8 cellular contexts compared by ENCODE assay signal in genomic region chr19:57888107-57888493, GRCh38. TPM values are rescaled to one million over a fixed set of nuclear protein-coding genes. Genes with fewer than 3 reads are reported as not detected.
DNase-seq lines count a peak whose midpoint lies in the region; ATAC-seq, FAIRE-seq and TF ChIP-seq lines count a peak whose summit lies in the region.

No MANE protein-coding gene starts in this region.

- H3K9me2 ChIP-seq in MM.1S (replicated peaks; ENCODE audit: insufficient read depth, low read length), result no peaks in the 10 kb centered on the region

- CTCF ChIA-PET in activated CD8-positive, alpha-beta memory T cell treated with anti-CD3 and anti-CD28 coated beads, Interleukin-2, amount 10 ng/mL, durations not matched to agents 7 days and 5 days (lab: Charles Lee), result interaction anchor here (1.1 kb wide), 1 partner anchor 19 kb away, joined by 3 read pairs; no protein-coding TSS in a partner anchor

- FAIRE-seq in GM19239 (lab: Jason Lieb, UNC), result no peak

- H3K4me3 ChIP-seq in adipocyte (ENCODE audit: low read length) (peak overlapping the region; percentile 90), kidney epithelial cell (ENCODE audit: low read depth, low read length) (peak overlapping the region; percentile 85), thoracic aorta (peak overlapping the region; percentile 76), MM.1S (ENCODE audit: low read length) (no peak overlapping the region; the same call in 1 of the 2 replicates)

- DNase-seq in activated CD8-positive, alpha-beta memory T cell treated with anti-CD3 and anti-CD28 coated beads, Interleukin-2, amount 10 ng/mL, durations not matched to agents 7 days and 5 days, result no peak
- no peak for DNase-seq in activated CD8-positive, alpha-beta memory T cell treated with anti-CD3 and anti-CD28 coated beads for 24 hours
- peak; percentile 27 for DNase-seq in adipocyte (ENCODE audit: low read depth)
- DNase-seq in kidney epithelial cell (ENCODE audit: low read depth), result no peak
- no peak for DNase-seq in thoracic aorta (ENCODE audit: low spot score)
- no peak for DNase-seq in MM.1S
- DNase-seq in NCI-H1048 (lab: John Stamatoyannopoulos, UW), result no peak
- no peak for DNase-seq in GM19239 (ENCODE audit: insufficient read length, low spot score)

- H3K4me3 Mint-ChIP-seq in activated CD8-positive, alpha-beta memory T cell treated with anti-CD3 and anti-CD28 coated beads, Interleukin-2, amount 10 ng/mL, durations not matched to agents 7 days and 5 days, result peak overlapping the region; percentile 85

- H4K20me1 ChIP-seq in MM.1S (ENCODE audit: insufficient read depth, low read length), result no peaks in the 10 kb centered on the region

- no peaks in the 10 kb centered on the region for H3K79me2 ChIP-seq in MM.1S (ENCODE audit: low read length)

- peak overlapping the region; percentile 88 for H3K27ac Mint-ChIP-seq in activated CD8-positive, alpha-beta memory T cell treated with anti-CD3 and anti-CD28 coated beads, Interleukin-2, amount 10 ng/mL, durations not matched to agents 7 days and 5 days

- H3K9me3 Mint-ChIP-seq in activated CD8-positive, alpha-beta memory T cell treated with anti-CD3 and anti-CD28 coated beads, Interleukin-2, amount 10 ng/mL, durations not matched to agents 7 days and 5 days (ENCODE audit: low read depth), result peaks cover 8% of the 10 kb centered on the region

- H3K9ac ChIP-seq in adipocyte (ENCODE audit: low read length) (peak overlapping the region; percentile 84), MM.1S (ENCODE audit: low read length) (no peak overlapping the region)

- H3K9me3 ChIP-seq in adipocyte (ENCODE audit: control insufficient read depth, low read length) (no peaks in the 10 kb centered on the region), thoracic aorta (no peaks in the 10 kb centered on the region), MM.1S (replicated peaks; ENCODE audit: insufficient read depth, low read length) (no peaks in the 10 kb centered on the region)

- TF ChIP-seq CTCF in kidney epithelial cell (IDR thresholded peaks at IDR 0.05; ENCODE audit: insufficient read depth, low read length, poor library complexity, severe bottlenecking) (no peak), thoracic aorta (IDR thresholded peaks at IDR 0.05) (no peak), MM.1S (IDR thresholded peaks at IDR 0.05; ENCODE audit: low read length) (no peak)

- H3K27me3 ChIP-seq in adipocyte (replicated peaks; ENCODE audit: control insufficient read depth, insufficient read depth, low read length) (no peaks in the 10 kb centered on the region), kidney epithelial cell (ENCODE audit: control insufficient read depth, insufficient read depth, low read length) (no peaks in the 10 kb centered on the region), thoracic aorta (replicated peaks; ENCODE audit: insufficient read depth) (no peaks in the 10 kb centered on the region), MM.1S (replicated peaks; ENCODE audit: insufficient read depth, low read length) (no peaks in the 10 kb centered on the region)

- H3F3A ChIP-seq in MM.1S (ENCODE audit: insufficient read depth, low read length), result no peaks in the 10 kb centered on the region

- ATAC-seq in activated CD8-positive, alpha-beta memory T cell treated with anti-CD3 and anti-CD28 coated beads, Interleukin-2, amount 10 ng/mL, durations not matched to agents 7 days and 5 days, result peak; percentile 9
- ATAC-seq in thoracic aorta (ENCODE audit: insufficient number of reproducible peaks, low FRiP score, low read depth), result no peak

- no peak overlapping the region for H3K27ac ChIP-seq in thoracic aorta
- no peak overlapping the region for H3K27ac ChIP-seq in MM.1S (ENCODE audit: low read length)

- H2AFZ ChIP-seq in MM.1S (ENCODE audit: low read length), result no peak overlapping the region

- no peaks in the 10 kb centered on the region for H3K27me3 Mint-ChIP-seq in activated CD8-positive, alpha-beta memory T cell treated with anti-CD3 and anti-CD28 coated beads, Interleukin-2, amount 10 ng/mL, durations not matched to agents 7 days and 5 days

- H3K4me2 ChIP-seq in MM.1S (ENCODE audit: low read depth, low read length), result no peak overlapping the region

- H3K4me1 Mint-ChIP-seq in activated CD8-positive, alpha-beta memory T cell treated with anti-CD3 and anti-CD28 coated beads, Interleukin-2, amount 10 ng/mL, durations not matched to agents 7 days and 5 days, result peaks cover 20% of the 10 kb centered on the region

- H3K4me1 ChIP-seq in adipocyte (ENCODE audit: control insufficient read depth, insufficient read depth, low read length), result no peaks in the 10 kb centered on the region
- H3K4me1 ChIP-seq in thoracic aorta (ENCODE audit: control insufficient read depth in 1 of 2, low read depth in 2 of 2), result no peaks in the 10 kb centered on the region
- no peaks in the 10 kb centered on the region for H3K4me1 ChIP-seq in MM.1S (ENCODE audit: low read length)

- peaks cover 61% of the 10 kb centered on the region for H3K36me3 Mint-ChIP-seq in activated CD8-positive, alpha-beta memory T cell treated with anti-CD3 and anti-CD28 coated beads, Interleukin-2, amount 10 ng/mL, durations not matched to agents 7 days and 5 days

- peaks cover 12% of the 10 kb centered on the region for H3K36me3 ChIP-seq in adipocyte (ENCODE audit: control insufficient read depth, insufficient read depth, low read length, severe bottlenecking)
- H3K36me3 ChIP-seq in kidney epithelial cell (ENCODE audit: control insufficient read depth, insufficient read depth, low read length), result no peaks in the 10 kb centered on the region
- H3K36me3 ChIP-seq in thoracic aorta, result no peaks in the 10 kb centered on the region
- no peaks in the 10 kb centered on the region for H3K36me3 ChIP-seq in MM.1S (replicated peaks; ENCODE audit: insufficient read depth, low read length)

RNA-seq across cellular contexts. Expression of gene ZNF814, which starts 0.7 kb away (rescaled TPM):
- 10 to 100 TPM; 26.7 to 28.1 TPM for total RNA-seq in activated CD8-positive, alpha-beta memory T cell treated with anti-CD3 and anti-CD28 coated beads, Interleukin-2, amount 10 ng/mL, durations not matched to agents 7 days and 5 days
- 9.9 and 19.3 TPM in 2 replicates for total RNA-seq in kidney epithelial cell
- 10 to 100 TPM; 10.9 to 12.7 TPM for total RNA-seq in thoracic aorta

RNA-seq across cellular contexts. Expression of gene ZNF417, which starts 28.3 kb away (rescaled TPM):
- 10 to 100 TPM; 17.8 to 24.0 TPM for total RNA-seq in activated CD8-positive, alpha-beta memory T cell treated with anti-CD3 and anti-CD28 coated beads, Interleukin-2, amount 10 ng/mL, durations not matched to agents 7 days and 5 days
- total RNA-seq in kidney epithelial cell (7.3 and 12.3 TPM in 2 replicates), thoracic aorta (10 to 100 TPM; 12.6 to 17.6 TPM)

RNA-seq across cellular contexts. Expression of gene ZNF587, which starts 38.4 kb away (rescaled TPM):
- total RNA-seq in activated CD8-positive, alpha-beta memory T cell treated with anti-CD3 and anti-CD28 coated beads, Interleukin-2, amount 10 ng/mL, durations not matched to agents 7 days and 5 days, result 10 to 100 TPM; 30.8 to 41.2 TPM
- total RNA-seq in kidney epithelial cell (15.8 and 19.3 TPM in 2 replicates), thoracic aorta (10 to 100 TPM; 18.3 to 29.7 TPM)

RNA-seq across cellular contexts. Expression of gene ZNF418, which starts 47.1 kb away (rescaled TPM):
- total RNA-seq in activated CD8-positive, alpha-beta memory T cell treated with anti-CD3 and anti-CD28 coated beads, Interleukin-2, amount 10 ng/mL, durations not matched to agents 7 days and 5 days, result 1 to 10 TPM; 5.7 to 6.6 TPM
- total RNA-seq in kidney epithelial cell (1.9 and 2.6 TPM in 2 replicates), thoracic aorta (1 to 10 TPM; 3.2 to 6.1 TPM)

RNA-seq across cellular contexts. Expression of gene ZNF587B, which starts 58.0 kb away (rescaled TPM):
- 10 to 100 TPM; 14.6 to 19.3 TPM for total RNA-seq in activated CD8-positive, alpha-beta memory T cell treated with anti-CD3 and anti-CD28 coated beads, Interleukin-2, amount 10 ng/mL, durations not matched to agents 7 days and 5 days
- 15.3 and 16.3 TPM in 2 replicates for total RNA-seq in kidney epithelial cell
- 10 to 100 TPM; 11.9 to 35.8 TPM for total RNA-seq in thoracic aorta
